ENCODE assay signal across 32 cellular contexts in genomic region chr22:21080435-21081137, GRCh38. TPM values are rescaled to one million over a fixed set of nuclear protein-coding genes. Genes with fewer than 3 reads are reported as not detected.
"Had no signal": no experiment of that assay in that cellular context is flagged by ENCODE, and none has a peak within 500 bp of the region (broad histone marks: within the 10 kb centered on the region; RNA-seq: fewer than 3 reads in every experiment).

No MANE protein-coding gene starts in this region.

- H3K27ac ChIP-seq: heart right ventricle, hepatocyte, left ventricle myocardium inferior, neural progenitor cell, pancreas, right atrium auricular region, right lobe of liver, stomach, testis, thyroid gland, vagina had no signal

- FAIRE-seq: pancreas had no signal

- ATAC-seq: heart right ventricle; natural killer cell; pancreas; right lobe of liver; stimulated activated naive B cell treated with anti-CD40 and anti-IgM and Interleukin-4, amounts not matched to agents 10 μg/mL and 1 μg/mL and 100 μg/mL, for 72 hours; stimulated activated naive CD8-positive, alpha-beta T cell treated with anti-CD3 and anti-CD28 coated beads, Interleukin-15, Interleukin-2, amounts not matched to agents 100 U/mL and 50 U/mL, for 24 hours had no signal

- H3K27ac Mint-ChIP-seq: natural killer cell; nephron progenitor cell; neural progenitor cell; stimulated activated naive B cell treated with anti-CD40 and anti-IgM and Interleukin-4, amounts not matched to agents 10 μg/mL and 1 μg/mL and 100 μg/mL, for 72 hours had no signal

- H3K4me1 ChIP-seq: heart right ventricle, left ventricle myocardium inferior, neural progenitor cell, pancreas, right atrium auricular region, right lobe of liver, stomach, testis, thyroid gland, vagina had no signal

- DNase-seq: heart right ventricle; islet precursor cell; left ventricle myocardium inferior; naive B cell; natural killer cell; nephron progenitor cell; pancreas; posterior cingulate gyrus; right lobe of liver; stimulated activated CD4-positive, alpha-beta T cell treated with anti-CD3 and anti-CD28 coated beads, Interleukin-1b, Interleukin-23, amount 100 ng/mL, for 48 hours; stimulated activated CD4-positive, alpha-beta T cell treated with anti-CD3 and anti-CD28 coated beads, Interleukin-2, amount 100 ng/mL, for 48 hours; stimulated activated CD4-positive, alpha-beta T cell treated with anti-CD3 and anti-CD28 coated beads, Interleukin-4, amount 100 ng/mL, for 4 hours; stimulated activated CD8-positive, alpha-beta memory T cell treated with anti-CD3 and anti-CD28 coated beads, Interleukin-4, amount 100 ng/mL, for 48 hours; stimulated activated naive B cell treated with anti-CD40 and anti-IgM and Interleukin-4, amounts not matched to agents 10 μg/mL and 1 μg/mL and 100 μg/mL, for 72 hours; stimulated activated naive CD8-positive, alpha-beta T cell treated with anti-CD3 and anti-CD28 coated beads, Interleukin-15, Interleukin-2, amounts not matched to agents 100 U/mL and 50 U/mL, for 24 hours; stomach; testis; thyroid gland had no signal

- H3K79me2 ChIP-seq: hepatocyte had no signal

- H3K4me1 Mint-ChIP-seq: naive B cell; natural killer cell; stimulated activated naive B cell treated with anti-CD40 and anti-IgM and Interleukin-4, amounts not matched to agents 10 μg/mL and 1 μg/mL and 100 μg/mL, for 72 hours had no signal

- H3K9me3 ChIP-seq: heart right ventricle, left ventricle myocardium inferior, pancreas, right atrium auricular region, right lobe of liver, stomach, testis, thyroid gland, vagina had no signal

- H3K4me3 Mint-ChIP-seq: naive B cell; natural killer cell; nephron progenitor cell; neural progenitor cell; stimulated activated naive B cell treated with anti-CD40 and anti-IgM and Interleukin-4, amounts not matched to agents 10 μg/mL and 1 μg/mL and 100 μg/mL, for 72 hours had no signal

- H3K36me3 Mint-ChIP-seq: naive B cell; natural killer cell; neural progenitor cell; stimulated activated naive B cell treated with anti-CD40 and anti-IgM and Interleukin-4, amounts not matched to agents 10 μg/mL and 1 μg/mL and 100 μg/mL, for 72 hours had no signal

- H3K9me3 Mint-ChIP-seq: naive B cell; natural killer cell; neural progenitor cell; stimulated activated naive B cell treated with anti-CD40 and anti-IgM and Interleukin-4, amounts not matched to agents 10 μg/mL and 1 μg/mL and 100 μg/mL, for 72 hours had no signal

- H3K27me3 ChIP-seq: hepatocyte, neural progenitor cell, pancreas, right atrium auricular region, right lobe of liver, testis, thyroid gland, vagina had no signal

- H3K9ac ChIP-seq: neural progenitor cell had no signal

- H3K4me2 ChIP-seq: hepatocyte, neural progenitor cell, smooth muscle cell had no signal

- H3K36me3 ChIP-seq: heart right ventricle, left ventricle myocardium inferior, neural progenitor cell, pancreas, right atrium auricular region, right lobe of liver, stomach, thyroid gland, vagina had no signal

- H3K4me3 ChIP-seq: heart right ventricle, hepatocyte, left ventricle myocardium inferior, lung, neural progenitor cell, pancreas, right atrium auricular region, right lobe of liver, smooth muscle cell, stomach, testis, thyroid gland, vagina had no signal

RNA-seq across cellular contexts. Expression of gene LRRC74B, which starts 34.8 kb away (rescaled TPM):
- total RNA-seq: heart right ventricle, kidney epithelial cell, left ventricle myocardium inferior, lower leg skin, mononuclear cell, osteoblast, pancreas, pulmonary artery endothelial cell, renal cortical epithelial cell, right atrium auricular region, right lobe of liver, skeletal muscle tissue, smooth muscle cell, stomach, thyroid gland, ureter, vagina had no signal
- polyA plus RNA-seq: heart right ventricle, smooth muscle cell, stomach had no signal

RNA-seq across cellular contexts. Expression of gene SLC7A4, which starts 48.2 kb away (rescaled TPM):
- total RNA-seq: mononuclear cell, natural killer cell, pulmonary artery endothelial cell had no signal
